Comparison of ENCODE assay signal across 2 cellular contexts in genomic region chr2:216503697-216504375, GRCh38.
A peak's percentile ranks its signal among the peaks of the same experiment; 100 is the strongest.
TF ChIP-seq lines count a peak whose summit lies in the region.

No MANE protein-coding gene starts in this region.

TF ChIP-seq in IMR-90, 13 proteins besides CTCF, POLR2A, EP300 and RAD21:
- TF ChIP-seq ELK1 (IDR thresholded peaks at IDR 0.05; ENCODE audit: borderline replicate concordance, low read depth, low read length) (no peak), NFE2L2 (IDR thresholded peaks at IDR 0.05; ENCODE audit: low read depth, low read length) (no peak), MXI1 (IDR thresholded peaks at IDR 0.05; ENCODE audit: borderline replicate concordance, low read depth, low read length) (no peak), USF2 (IDR thresholded peaks at IDR 0.05; ENCODE audit: low read depth, low read length) (no peak), MAZ (IDR thresholded peaks at IDR 0.05; ENCODE audit: borderline replicate concordance, low read depth, low read length) (no peak), CEBPB (IDR thresholded peaks at IDR 0.05; ENCODE audit: low read depth, low read length) (no peak), CHD1 (IDR thresholded peaks at IDR 0.05; ENCODE audit: low read depth, low read length) (no peak), MAFK (IDR thresholded peaks at IDR 0.05; ENCODE audit: low read depth, low read length) (no peak), SMC3 (IDR thresholded peaks at IDR 0.05; ENCODE audit: low read depth, low read length) (no peak), RCOR1 (IDR thresholded peaks at IDR 0.05; ENCODE audit: insufficient replicate concordance, low read length) (no peak), RFX5 (IDR thresholded peaks at IDR 0.05; ENCODE audit: low read depth, low read length) (no peak), BHLHE40 (IDR thresholded peaks at IDR 0.05; ENCODE audit: low read depth, low read length) (no peak)
TF ChIP-seq in IMR-90: peak in this region for 0.

TF ChIP-seq in GM12878, 131 proteins besides CTCF, POLR2A, EP300 and RAD21:
- TF ChIP-seq TCF7 (IDR thresholded peaks at IDR 0.05; ENCODE audit: borderline replicate concordance), result 0 out of 2 replicates have a peak, but pooled peaks have one; percentile 19
- 0 out of 2 replicates have a peak, but pooled peaks have one; percentile 40 for TF ChIP-seq MTA3 (IDR thresholded peaks at IDR 0.05; ENCODE audit: borderline replicate concordance, low read length)
- TF ChIP-seq FOXM1 (IDR thresholded peaks at IDR 0.05; ENCODE audit: low read depth, low read length), result 0 out of 2 replicates have a peak, but pooled peaks have one; percentile 0
- TF ChIP-seq NRF1 (conservative IDR thresholded peaks at IDR 0.05; ENCODE audit: low read depth, low read length), result no peak
- no peak for TF ChIP-seq JUND (IDR thresholded peaks at IDR 0.05; ENCODE audit: low read depth, low read length)
- TF ChIP-seq ZBTB4 (CRISPR knock-in tag; IDR thresholded peaks at IDR 0.05), result no peak
- TF ChIP-seq PML (IDR thresholded peaks at IDR 0.05; ENCODE audit: low read length), result peak; percentile 54; the same call in 1 of the 2 replicates
